5 cellular contexts compared by ENCODE assay signal in the genomic region with DNA sequence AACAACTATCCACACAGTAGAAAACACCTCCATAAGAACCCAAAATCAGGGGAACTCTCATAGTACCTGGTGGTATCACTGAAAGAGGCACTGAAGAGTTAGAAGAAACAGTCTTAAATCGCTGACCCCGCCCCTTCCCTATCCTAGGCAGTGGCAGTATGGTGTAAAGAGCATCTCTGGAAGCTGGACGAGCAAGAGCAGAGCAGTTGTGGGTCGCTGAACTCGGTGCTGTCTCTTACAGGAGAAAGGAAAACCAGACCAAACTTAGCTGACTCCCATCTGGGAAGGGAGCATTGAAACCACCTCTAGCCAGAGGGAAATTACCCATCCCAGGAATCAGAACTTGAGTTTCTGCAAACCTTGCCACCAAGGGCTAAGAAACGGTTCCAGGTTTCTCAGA. TPM values are rescaled to one million over a fixed set of nuclear protein-coding genes. Genes with fewer than 3 reads are reported as not detected.
"Had no signal": no experiment of that assay in that cellular context is flagged by ENCODE, and none has a peak within 500 bp of the region (broad histone marks: within the 10 kb centered on the region; RNA-seq: fewer than 3 reads in every experiment).

No MANE protein-coding gene starts in this region.

RNA-seq across cellular contexts. Expression of a gene that starts 2.8 kb away (rescaled TPM):
- total RNA-seq: GM23248, GM23338, H1, H7, H9 had no signal
- polyA plus RNA-seq: GM23248 had no signal
